1 cellular context compared by ENCODE assay signal in the genomic region with DNA sequence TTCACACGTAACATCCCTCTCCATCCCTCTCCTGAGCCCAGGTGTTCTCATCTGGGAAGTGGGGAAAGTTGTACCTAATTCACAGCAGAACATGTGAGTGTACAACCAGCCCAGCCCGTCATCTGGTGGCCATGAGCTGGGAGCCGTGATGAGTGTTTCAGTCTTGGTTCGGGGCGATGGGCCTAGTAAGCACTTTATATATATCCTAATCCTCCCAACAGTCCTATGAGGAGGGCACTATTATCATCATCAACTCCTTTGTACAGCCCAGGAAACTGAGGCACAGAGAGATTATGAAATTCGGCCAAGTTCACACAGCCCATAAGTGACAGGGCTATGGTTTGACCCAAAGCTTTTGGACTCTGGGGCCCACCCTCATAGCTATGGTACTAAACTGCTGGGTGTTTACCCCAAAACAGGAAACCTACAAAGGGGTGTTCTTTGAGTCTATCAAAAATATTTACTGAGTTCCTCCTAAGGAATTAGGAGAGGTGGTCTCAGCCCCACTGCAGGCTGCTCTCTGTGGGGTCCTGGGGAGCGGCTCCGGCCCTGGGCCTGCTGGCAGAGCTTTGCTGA.
TF ChIP-seq lines count a peak whose summit lies in the region.

No MANE protein-coding gene starts in this region.

TF ChIP-seq in IMR-90, 13 proteins besides CTCF, POLR2A, EP300 and RAD21:
- TF ChIP-seq, protein P1, sequence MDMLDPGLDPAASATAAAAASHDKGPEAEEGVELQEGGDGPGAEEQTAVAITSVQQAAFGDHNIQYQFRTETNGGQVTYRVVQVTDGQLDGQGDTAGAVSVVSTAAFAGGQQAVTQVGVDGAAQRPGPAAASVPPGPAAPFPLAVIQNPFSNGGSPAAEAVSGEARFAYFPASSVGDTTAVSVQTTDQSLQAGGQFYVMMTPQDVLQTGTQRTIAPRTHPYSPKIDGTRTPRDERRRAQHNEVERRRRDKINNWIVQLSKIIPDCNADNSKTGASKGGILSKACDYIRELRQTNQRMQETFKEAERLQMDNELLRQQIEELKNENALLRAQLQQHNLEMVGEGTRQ (IDR thresholded peaks at IDR 0.05; ENCODE audit: low read depth, low read length): no peak
- TF ChIP-seq CHD1 (IDR thresholded peaks at IDR 0.05; ENCODE audit: low read depth, low read length) (no peak), RFX5 (IDR thresholded peaks at IDR 0.05; ENCODE audit: low read depth, low read length) (no peak), SMC3 (IDR thresholded peaks at IDR 0.05; ENCODE audit: low read depth, low read length) (no peak), FOS (IDR thresholded peaks at IDR 0.05; ENCODE audit: low read depth, low read length) (no peak), RCOR1 (IDR thresholded peaks at IDR 0.05; ENCODE audit: insufficient replicate concordance, low read length) (no peak), BHLHE40 (IDR thresholded peaks at IDR 0.05; ENCODE audit: low read depth, low read length) (no peak), NFE2L2 (IDR thresholded peaks at IDR 0.05; ENCODE audit: low read depth, low read length) (no peak), MXI1 (IDR thresholded peaks at IDR 0.05; ENCODE audit: borderline replicate concordance, low read depth, low read length) (no peak), CEBPB (IDR thresholded peaks at IDR 0.05; ENCODE audit: low read depth, low read length) (no peak), MAFK (IDR thresholded peaks at IDR 0.05; ENCODE audit: low read depth, low read length) (no peak), MAZ (IDR thresholded peaks at IDR 0.05; ENCODE audit: borderline replicate concordance, low read depth, low read length) (no peak)
- TF ChIP-seq, protein P2, sequence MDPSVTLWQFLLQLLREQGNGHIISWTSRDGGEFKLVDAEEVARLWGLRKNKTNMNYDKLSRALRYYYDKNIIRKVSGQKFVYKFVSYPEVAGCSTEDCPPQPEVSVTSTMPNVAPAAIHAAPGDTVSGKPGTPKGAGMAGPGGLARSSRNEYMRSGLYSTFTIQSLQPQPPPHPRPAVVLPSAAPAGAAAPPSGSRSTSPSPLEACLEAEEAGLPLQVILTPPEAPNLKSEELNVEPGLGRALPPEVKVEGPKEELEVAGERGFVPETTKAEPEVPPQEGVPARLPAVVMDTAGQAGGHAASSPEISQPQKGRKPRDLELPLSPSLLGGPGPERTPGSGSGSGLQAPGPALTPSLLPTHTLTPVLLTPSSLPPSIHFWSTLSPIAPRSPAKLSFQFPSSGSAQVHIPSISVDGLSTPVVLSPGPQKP (IDR thresholded peaks at IDR 0.05; ENCODE audit: borderline replicate concordance, low read depth, low read length): no peak
